In genomic region chr2:27038012-27038411, GRCh38 we compare ENCODE assay signal across 1 cellular context.
TF ChIP-seq lines count a peak whose summit lies in the region.

No MANE protein-coding gene starts in this region.

TF ChIP-seq in HepG2, 621 proteins besides CTCF, POLR2A, EP300 and RAD21:
- TF ChIP-seq NRL (CRISPR knock-in tag; IDR thresholded peaks at IDR 0.05; ENCODE audit: borderline replicate concordance) (0 out of 2 replicates have a peak, but pooled peaks have one; percentile 59), HIC2 (CRISPR knock-in tag; IDR thresholded peaks at IDR 0.05; ENCODE audit: low read depth) (no peak), PRDM15 (CRISPR knock-in tag; IDR thresholded peaks at IDR 0.05) (no peak), ZNF337 (CRISPR knock-in tag; IDR thresholded peaks at IDR 0.05; ENCODE audit: borderline replicate concordance, low read depth) (no peak), AGO2 (optimal IDR thresholded peaks at IDR 0.05; ENCODE audit: low read depth, low read length) (peak; percentile 33), MED8 (CRISPR knock-in tag; IDR thresholded peaks at IDR 0.05; ENCODE audit: insufficient replicate concordance) (no peak), ZSCAN9 (CRISPR knock-in tag; IDR thresholded peaks at IDR 0.05; ENCODE audit: borderline replicate concordance) (no peak), ZNF557 (CRISPR knock-in tag; IDR thresholded peaks at IDR 0.05) (no peak), MIXL1 (CRISPR knock-in tag; IDR thresholded peaks at IDR 0.05) (no peak), ZNF383 (CRISPR knock-in tag; IDR thresholded peaks at IDR 0.05; ENCODE audit: borderline replicate concordance) (no peak)
